20 cellular contexts compared by ENCODE assay signal in genomic region chr10:95531041-95531809, GRCh38. TPM values are rescaled to one million over a fixed set of nuclear protein-coding genes. Genes with fewer than 3 reads are reported as not detected.
DNase-seq lines count a peak whose midpoint lies in the region; ATAC-seq, FAIRE-seq and TF ChIP-seq lines count a peak whose summit lies in the region.
"Had no signal": no experiment of that assay in that cellular context is flagged by ENCODE, and none has a peak within 500 bp of the region (broad histone marks: within the 10 kb centered on the region; RNA-seq: fewer than 3 reads in every experiment).

No MANE protein-coding gene starts in this region.

- no peak overlapping the region for H2AFZ ChIP-seq in endothelial cell of umbilical vein (ENCODE audit: low read depth, low read length)

- DNase-seq in right atrium auricular region (ENCODE audit: low spot score) (no peak), cardiac septum (ENCODE audit: low spot score) (no peak), endothelial cell of umbilical vein (ENCODE audit: low read depth, low spot score) (peak; percentile 76), prostate gland (ENCODE audit: low spot score) (no peak), aorta (no peak), iPS-NIHi11 (ENCODE audit: low spot score) (no peak), NCI-H1417 (lab: John Stamatoyannopoulos, UW) (no peak)
- DNase-seq: activated B cell treated with CpG ODN at 0.5 μM for 24 hours; activated CD4-positive, alpha-beta memory T cell treated with anti-CD3 and anti-CD28 coated beads, Interleukin-2, amount 10 ng/mL, durations not matched to agents 7 days and 5 days; activated T-cell treated with anti-CD3 and anti-CD28 coated beads for 4 hours; dorsolateral prefrontal cortex; NCI-H1436 treated with DMSO at 0.1 percent for 48 hours; NCI-H2171; SHP77 treated with DMSO at 0.1 percent for 48 hours; stimulated activated CD4-positive, alpha-beta T cell treated with anti-CD3 and anti-CD28 coated beads, Interleukin-4, amount 100 ng/mL, for 1 hour had no signal

- H3K9me3 ChIP-seq in right atrium auricular region, result no peaks in the 10 kb centered on the region
- no peaks in the 10 kb centered on the region for H3K9me3 ChIP-seq in endothelial cell of umbilical vein (replicated peaks; ENCODE audit: control insufficient read depth, insufficient read depth, low read length)
- no peaks in the 10 kb centered on the region for H3K9me3 ChIP-seq in prostate gland
- H3K9me3 ChIP-seq in aorta (ENCODE audit: control insufficient read depth, low read length), result no peaks in the 10 kb centered on the region

- H3K36me3 ChIP-seq in right atrium auricular region (no peaks in the 10 kb centered on the region), endothelial cell of umbilical vein (ENCODE audit: control insufficient read depth in 2 of 2, extremely low read depth in 1 of 2, insufficient read depth in 2 of 2, low read length in 2 of 2) (no peaks in the 10 kb centered on the region), prostate gland (no peaks in the 10 kb centered on the region), aorta (ENCODE audit: control insufficient read depth in 1 of 2, insufficient read depth in 2 of 2, low read length in 1 of 2) (no peaks in the 10 kb centered on the region)

- POLR2A ChIA-PET in endothelial cell of umbilical vein (lab: Charles Lee), result no interaction called here

- BruUV-seq in endothelial cell of umbilical vein (replicated peaks; lab: Mats Ljungman, UMichigan), result no TSS peak

- TF ChIP-seq CTCF in right atrium auricular region (IDR thresholded peaks at IDR 0.05), result no peak
- no peak for TF ChIP-seq CTCF in endothelial cell of umbilical vein (IDR thresholded peaks at IDR 0.05; ENCODE audit: extremely low read depth in 1 of 2, insufficient read depth in 1 of 2, low read depth in 1 of 2, low read length in 2 of 2)
- TF ChIP-seq CTCF in prostate gland (IDR thresholded peaks at IDR 0.05), result no peak

- H3K9ac ChIP-seq in endothelial cell of umbilical vein (replicated peaks; ENCODE audit: extremely low read depth, insufficient read depth, low read length), result no peak overlapping the region

- TF ChIP-seq POLR2A in endothelial cell of umbilical vein (IDR thresholded peaks at IDR 0.05; ENCODE audit: low read depth, low read length) (no peak), prostate gland (IDR thresholded peaks at IDR 0.05) (no peak)

- no peak for FAIRE-seq in endothelial cell of umbilical vein (lab: Jason Lieb, UNC)
- FAIRE-seq: G401.6 had no signal

- ATAC-seq in aorta (ENCODE audit: low FRiP score) (no peak), GM21526 (IDR thresholded peaks at IDR 0.05; ENCODE audit: low FRiP score, unreplicated experiment) (no peak)

- peak overlapping the region; percentile 76 to 86 for H3K27ac ChIP-seq in right atrium auricular region
- H3K27ac ChIP-seq in endothelial cell of umbilical vein (ENCODE audit: insufficient read depth, low read depth, low read length), result no peak overlapping the region
- peak overlapping the region; percentile 69 to 71 for H3K27ac ChIP-seq in prostate gland
- H3K27ac ChIP-seq in aorta (ENCODE audit: low read depth in 1 of 2, low read length in 2 of 2), result peak overlapping the region; percentile 46 to 47
- H3K27ac ChIP-seq: C4-2B, epithelial cell of prostate had no signal

- no peaks in the 10 kb centered on the region for H3K79me2 ChIP-seq in endothelial cell of umbilical vein (ENCODE audit: control insufficient read depth, insufficient read depth, low read length)

- H4K20me1 ChIP-seq in endothelial cell of umbilical vein (replicated peaks; ENCODE audit: control insufficient read depth, extremely low read depth, insufficient read depth, low read length), result no peaks in the 10 kb centered on the region

- H3K4me1 ChIP-seq in right atrium auricular region, result peaks cover 0 to 83% of the 10 kb centered on the region in 2 donors
- H3K4me1 ChIP-seq in endothelial cell of umbilical vein (ENCODE audit: control insufficient read depth, extremely low read depth, insufficient read depth, low read length), result peaks cover 27% of the 10 kb centered on the region
- no peaks in the 10 kb centered on the region for H3K4me1 ChIP-seq in prostate gland (replicated peaks)
- peaks cover 2 to 30% of the 10 kb centered on the region in 2 donors for H3K4me1 ChIP-seq in aorta (ENCODE audit: control insufficient read depth in 1 of 2, insufficient read depth in 2 of 2, low read length in 2 of 2)

- CTCF ChIA-PET in endothelial cell of umbilical vein (lab: Charles Lee), result interaction anchor here (1.3 to 2.0 kb wide), 3 partner anchors 17 to 101 kb away, joined by 3 to 5 read pairs (median 4); no protein-coding TSS in a partner anchor

- no peaks in the 10 kb centered on the region for H3K27me3 ChIP-seq in right atrium auricular region
- H3K27me3 ChIP-seq in endothelial cell of umbilical vein (ENCODE audit: control insufficient read depth in 2 of 2, insufficient read depth in 2 of 2, low read length in 2 of 2), result no peaks in the 10 kb centered on the region
- H3K27me3 ChIP-seq in prostate gland (replicated peaks; ENCODE audit: insufficient read depth), result no peaks in the 10 kb centered on the region
- no peaks in the 10 kb centered on the region for H3K27me3 ChIP-seq in aorta (ENCODE audit: control insufficient read depth in 1 of 2, insufficient read depth in 2 of 2, low read length in 1 of 2)
- H3K27me3 ChIP-seq: dorsolateral prefrontal cortex had no signal

- WGBS in prostate gland, result 59% methylated on average over 13 of the region's 13 CpGs
- WGBS in aorta, 2 donors, result 19 to 20% methylated on average over 13 of the region's 13 CpGs

- intact Hi-C loops in cardiac septum (cut with DNase I), result no loop called here
- intact Hi-C loops in endothelial cell of umbilical vein (cut with micrococcal nuclease), result no loop called here
- intact Hi-C loops in prostate gland (cut with DNase I), result no loop called here
- intact Hi-C loops in aorta (cut with DNase I), result no loop called here

- H3K9me1 ChIP-seq in endothelial cell of umbilical vein (replicated peaks; ENCODE audit: control insufficient read depth, extremely low read depth, insufficient read depth, low read length), result no peaks in the 10 kb centered on the region

- dilution Hi-C loops in endothelial cell of umbilical vein (cut with MboI; ENCODE audit: extremely low pct_ligation_motif_present, low sequenced_read_pairs), result no loop called here

- H3K4me3 ChIP-seq in right atrium auricular region, result no peak overlapping the region
- H3K4me3 ChIP-seq in endothelial cell of umbilical vein (replicated peaks in 1 of 3; ENCODE audit: insufficient read depth in 1 of 3, low read depth in 1 of 3, low read length in 3 of 3), result no peak overlapping the region
- H3K4me3 ChIP-seq in prostate gland, result no peak overlapping the region
- H3K4me3 ChIP-seq in aorta (ENCODE audit: low read length in 2 of 2), result no peak overlapping the region
- H3K4me3 ChIP-seq: dorsolateral prefrontal cortex, smooth muscle cell had no signal

- H3K4me2 ChIP-seq in endothelial cell of umbilical vein (ENCODE audit: insufficient read depth, low read length), result no peak overlapping the region

TF ChIP-seq in endothelial cell of umbilical vein, 7 proteins besides CTCF, POLR2A, EP300 and RAD21:
- TF ChIP-seq JUN (IDR thresholded peaks at IDR 0.05; ENCODE audit: borderline replicate concordance, insufficient read depth, insufficient read length, low read depth) (no peak), MAX (IDR thresholded peaks at IDR 0.05; ENCODE audit: insufficient read depth, insufficient read length) (no peak), POLR2AphosphoS5 (IDR thresholded peaks at IDR 0.05; ENCODE audit: insufficient read depth, low read depth, low read length) (no peak), MYC (IDR thresholded peaks at IDR 0.05; ENCODE audit: low read depth, low read length) (no peak), GATA2 (IDR thresholded peaks at IDR 0.05; ENCODE audit: insufficient read depth, insufficient read length, low read depth, low read length) (no peak), FOS (IDR thresholded peaks at IDR 0.05; ENCODE audit: borderline replicate concordance, insufficient read depth, low read length) (no peak), EZH2 (IDR thresholded peaks at IDR 0.05; ENCODE audit: borderline replicate concordance, low read depth, low read length, severe bottlenecking) (no peak)
TF ChIP-seq in endothelial cell of umbilical vein: peak in this region for 0.

RNA-seq across cellular contexts. Expression of gene SORBS1, which starts 29.9 kb away (rescaled TPM):
- total RNA-seq in right atrium auricular region, result 100 to 1,000 TPM; 742 to 815 TPM
- total RNA-seq in cardiac septum, result 1,045 TPM
- total RNA-seq in endothelial cell of umbilical vein, result 3.2 and 7.9 TPM in 2 replicates
- 1.8 and 2.0 TPM in 2 replicates for polyA plus RNA-seq in endothelial cell of umbilical vein
- polyA plus RNA-seq in endothelial cell of umbilical vein (2011; cell fraction: cytosol; rRNA removed), result 1.9 and 2.1 TPM in 2 replicates
- 5.1 and 6.9 TPM in 2 replicates for polyA plus RNA-seq in endothelial cell of umbilical vein (2011; cell fraction: nucleus; rRNA removed)
- polyA plus RNA-seq in endothelial cell of umbilical vein (2012), result 0.87 and 1.6 TPM in 2 replicates
- 5.1 and 7.9 TPM in 2 replicates for polyA minus RNA-seq in endothelial cell of umbilical vein
- polyA minus RNA-seq in endothelial cell of umbilical vein (2011; cell fraction: cytosol; rRNA and poly(A)+ RNA removed), result 0.51 TPM
- polyA minus RNA-seq in endothelial cell of umbilical vein (2011; cell fraction: nucleus; rRNA and poly(A)+ RNA removed), result 11.1 and 17.3 TPM in 2 replicates
- 100 to 1,000 TPM in 1 of 2 donors, 10 to 100 TPM in 1; 84.6 to 189 TPM for total RNA-seq in prostate gland
- total RNA-seq in aorta, result 1,000 to 10,000 TPM in 1 of 2 donors, 100 to 1,000 TPM in 1; 591 to 1,478 TPM
- 100 to 1,000 TPM; 371 to 372 TPM for polyA plus RNA-seq in aorta
